ENCODE assay signal across 30 cellular contexts in genomic region chr21:22476214-22476613, GRCh38.
DNase-seq lines count a peak whose midpoint lies in the region; FAIRE-seq and TF ChIP-seq lines count a peak whose summit lies in the region.
"Had no signal": no experiment of that assay in that cellular context is flagged by ENCODE, and none has a peak within 500 bp of the region (broad histone marks: within the 10 kb centered on the region; RNA-seq: fewer than 3 reads in every experiment).

No MANE protein-coding gene starts in this region.

- no peak for FAIRE-seq in RCC 7860 (lab: Jason Lieb, UNC)
- FAIRE-seq: A549, D721Med had no signal

- no peaks in the 10 kb centered on the region for H4K20me1 ChIP-seq in neural cell (ENCODE audit: insufficient read depth)
- H4K20me1 ChIP-seq: BLaER1; BLaER1 treated with 17β-estradiol and CSF1 and Interleukin-3, amounts not matched to agents 10 nM and 100 nM had no signal

- DNase-seq in putamen (ENCODE audit: low spot score) (peak; percentile 3), RCC 7860 (ENCODE audit: low spot score) (no peak)
- DNase-seq in activated naive CD4-positive, alpha-beta T cell treated with Interleukin-2 at 50 U/mL for 16 hours: no peak
- DNase-seq: 8988T; ACHN; AML-193; BE2C; C1 segment of cervical spinal cord; Caco-2; Calu3; CD4-positive, alpha-beta memory T cell; CD4-positive, alpha-beta T cell; CD4-positive, CD25-positive, alpha-beta regulatory T cell; CD8-positive, alpha-beta memory T cell; CD8-positive, alpha-beta T cell; COR-L47; DMS 273 treated with DMSO at 0.1 percent for 48 hours; DMS153; DMS53; DMS79; DMS79 treated with DMSO at 0.1 percent for 48 hours; DND-41; EL had no signal

- no peaks in the 10 kb centered on the region for H3K27me3 ChIP-seq in neural cell (ENCODE audit: insufficient read depth, low read depth, low read length)
- H3K27me3 ChIP-seq: BE2C; BLaER1; BLaER1 treated with 17β-estradiol and CSF1 and Interleukin-3, amounts not matched to agents 10 nM and 100 nM had no signal

- no peak for TF ChIP-seq CTCF in neural cell (IDR thresholded peaks at IDR 0.05; ENCODE audit: poor library complexity, severe bottlenecking)

- H3K4me2 ChIP-seq in neural cell (ENCODE audit: low read length): no peak overlapping the region
- H3K4me2 ChIP-seq: A549; BLaER1; BLaER1 treated with 17β-estradiol and CSF1 and Interleukin-3, amounts not matched to agents 10 nM and 100 nM had no signal

- H3K9me3 ChIP-seq in neural cell (ENCODE audit: low read length): no peaks in the 10 kb centered on the region
- H3K9me3 ChIP-seq: A549, BE2C had no signal

- TF ChIP-seq RAD21 in neural cell (conservative IDR thresholded peaks at IDR 0.05): no peak

- no peaks in the 10 kb centered on the region for H3K79me2 ChIP-seq in neural cell (replicated peaks; ENCODE audit: insufficient read depth, low read length)

- H3F3A ChIP-seq in neural cell (ENCODE audit: insufficient read depth, low read length, poor library complexity, severe bottlenecking): no peaks in the 10 kb centered on the region

- H3K27ac ChIP-seq in neural cell (ENCODE audit: low read length): no peak overlapping the region
- H3K27ac ChIP-seq: 22Rv1; A549; BLaER1; BLaER1 treated with 17β-estradiol and CSF1 and Interleukin-3, amounts not matched to agents 10 nM and 100 nM; C4-2B had no signal

- peak; percentile 84 for TF ChIP-seq EP300 in neural cell (conservative IDR thresholded peaks at IDR 0.05; ENCODE audit: poor library complexity, severe bottlenecking)

- no peaks in the 10 kb centered on the region for H3K9me2 ChIP-seq in neural cell (ENCODE audit: insufficient read depth, low read length)

- no peak overlapping the region for H3K4me3 ChIP-seq in neural cell (ENCODE audit: low read length)
- H3K4me3 ChIP-seq: A549; BLaER1; BLaER1 treated with 17β-estradiol and CSF1 and Interleukin-3, amounts not matched to agents 10 nM and 100 nM had no signal

- no peak overlapping the region for H2AFZ ChIP-seq in neural cell (ENCODE audit: low read depth, low read length)

- no peak overlapping the region for H3K9ac ChIP-seq in neural cell (ENCODE audit: low read length)
- H3K9ac ChIP-seq: BLaER1; BLaER1 treated with 17β-estradiol and CSF1 and Interleukin-3, amounts not matched to agents 10 nM and 100 nM had no signal

- no peaks in the 10 kb centered on the region for H3K36me3 ChIP-seq in neural cell (ENCODE audit: insufficient read depth, low read length)
- H3K36me3 ChIP-seq: BE2C; BLaER1; BLaER1 treated with 17β-estradiol and CSF1 and Interleukin-3, amounts not matched to agents 10 nM and 100 nM had no signal

TF ChIP-seq in neural cell, 6 proteins besides CTCF, POLR2A, EP300 and RAD21:
- TF ChIP-seq MXI1 (conservative IDR thresholded peaks at IDR 0.05; ENCODE audit: poor library complexity, severe bottlenecking): no peak
- peak; percentile 66 for TF ChIP-seq POLR2AphosphoS5 (IDR thresholded peaks at IDR 0.05)
- no peak for TF ChIP-seq REST (IDR thresholded peaks at IDR 0.05; ENCODE audit: borderline replicate concordance)
